Comparison of ENCODE assay signal across 16 cellular contexts in genomic region chr6:47512872-47513271, GRCh38.
"Had no signal": no experiment of that assay in that cellular context is flagged by ENCODE, and none has a peak within 500 bp of the region (broad histone marks: within the 10 kb centered on the region; RNA-seq: fewer than 3 reads in every experiment).

No MANE protein-coding gene starts in this region.

- H3K27ac Mint-ChIP-seq: activated naive CD8-positive, alpha-beta T cell treated with anti-CD3 and anti-CD28 coated beads, Interleukin-2, amount 50 U/mL, for 24 hours; activated T-helper 17 cell treated with anti-CD3 and anti-CD28 coated beads, Interleukin-2, amount 50 U/mL, for 72 hours; neural progenitor cell; T-helper 17 cell had no signal

- H3K27ac ChIP-seq: epithelial cell of prostate, gastroesophageal sphincter, heart right ventricle, lower lobe of right lung, neural progenitor cell, thoracic aorta, uterus had no signal

- H3K9me3 Mint-ChIP-seq: activated T-helper 17 cell treated with anti-CD3 and anti-CD28 coated beads, Interleukin-2, amount 50 U/mL, for 72 hours had no signal

- ATAC-seq: activated naive CD8-positive, alpha-beta T cell treated with anti-CD3 and anti-CD28 coated beads, Interleukin-2, amount 50 U/mL, for 24 hours; activated T-helper 17 cell treated with anti-CD3 and anti-CD28 coated beads, Interleukin-2, amount 50 U/mL, for 72 hours; gastroesophageal sphincter; heart right ventricle; lower lobe of right lung; T-helper 17 cell had no signal

- H3K4me3 Mint-ChIP-seq: activated naive CD8-positive, alpha-beta T cell treated with anti-CD3 and anti-CD28 coated beads, Interleukin-2, amount 50 U/mL, for 24 hours; activated T-helper 17 cell treated with anti-CD3 and anti-CD28 coated beads, Interleukin-2, amount 50 U/mL, for 72 hours; naive B cell; neural progenitor cell; T-helper 17 cell had no signal

- H3K4me2 ChIP-seq: neural progenitor cell had no signal

- H2AFZ ChIP-seq: neural progenitor cell had no signal

- H3K4me1 ChIP-seq: gastroesophageal sphincter, heart right ventricle, lower lobe of right lung, neural progenitor cell, uterus had no signal

- H3K36me3 ChIP-seq: thoracic aorta, uterus had no signal

- H3K27me3 ChIP-seq: gastroesophageal sphincter, heart right ventricle, neural progenitor cell, uterus had no signal

- H3K9me3 ChIP-seq: uterus had no signal

- DNase-seq: activated CD4-positive, CD25-positive, alpha-beta regulatory T cell treated with anti-CD3 and anti-CD28 coated beads, Interleukin-2, amount 50 U/mL, for 72 hours; activated naive CD4-positive, alpha-beta T cell treated with Interleukin-2 at 50 U/mL for 16 hours; activated naive CD8-positive, alpha-beta T cell treated with anti-CD3 and anti-CD28 coated beads, Interleukin-2, amount 50 U/mL, for 24 hours; activated T-cell treated with anti-CD3 and anti-CD28 coated beads for 4 hours; heart right ventricle; lower lobe of right lung; midbrain; naive B cell; stimulated activated CD4-positive, alpha-beta T cell treated with anti-CD3 and anti-CD28 coated beads, Interleukin-1b, Interleukin-23, amount 100 ng/mL, for 48 hours; T-helper 17 cell; uterus had no signal

- H3K4me1 Mint-ChIP-seq: neural progenitor cell had no signal

- H3K4me3 ChIP-seq: gastroesophageal sphincter, heart right ventricle, lower lobe of right lung, neural progenitor cell, thoracic aorta, uterus had no signal

- H3K27me3 Mint-ChIP-seq: activated naive CD8-positive, alpha-beta T cell treated with anti-CD3 and anti-CD28 coated beads, Interleukin-2, amount 50 U/mL, for 24 hours; activated T-helper 17 cell treated with anti-CD3 and anti-CD28 coated beads, Interleukin-2, amount 50 U/mL, for 72 hours; naive B cell; T-helper 17 cell had no signal

- H3K9ac ChIP-seq: neural progenitor cell had no signal
